16 cellular contexts compared by ENCODE assay signal in the genomic region with DNA sequence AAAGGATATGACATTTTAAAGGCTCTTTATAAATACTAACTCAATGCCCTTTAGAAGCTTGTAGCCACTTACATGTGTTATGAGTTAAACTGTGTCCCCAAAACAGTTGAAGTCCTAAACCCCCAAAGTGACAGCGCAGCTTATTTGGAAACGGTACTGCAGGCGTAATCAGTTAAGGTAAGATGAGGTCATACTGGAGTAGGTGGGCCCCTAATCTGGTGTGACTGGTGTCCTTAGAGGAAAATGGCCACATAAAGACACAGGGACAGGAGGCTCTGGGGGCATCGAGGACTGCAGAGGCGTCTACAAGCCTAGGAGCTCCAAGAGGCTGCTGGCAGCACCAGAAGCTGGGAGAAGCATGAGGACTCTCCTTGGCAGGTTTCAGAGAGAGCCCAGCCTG.
"Had no signal": no experiment of that assay in that cellular context is flagged by ENCODE, and none has a peak within 500 bp of the region (broad histone marks: within the 10 kb centered on the region; RNA-seq: fewer than 3 reads in every experiment).

No MANE protein-coding gene starts in this region.

- DNase-seq: activated CD4-positive, alpha-beta T cell treated with anti-CD3 and anti-CD28 coated beads, Interleukin-2, amount 50 U/mL, for 4 hours; activated CD4-positive, CD25-positive, alpha-beta regulatory T cell treated with anti-CD3 and anti-CD28 coated beads, Interleukin-2, amount 50 U/mL, for 72 hours; amygdala; body of pancreas; hypothalamus; islet precursor cell; left colon; lower lobe of right lung; nucleus accumbens; stimulated activated CD8-positive, alpha-beta memory T cell treated with anti-CD3 and anti-CD28 coated beads, Interleukin-4, amount 100 ng/mL, for 48 hours; stimulated activated naive CD4-positive, alpha-beta T cell; substantia nigra had no signal

- H3K9me3 ChIP-seq: body of pancreas, lower lobe of right lung, tibial nerve, vagina had no signal

- H3K27ac Mint-ChIP-seq: activated naive CD4-positive, alpha-beta T cell treated with anti-CD3 and anti-CD28 coated beads, Interleukin-2, amount 50 U/mL, for 24 hours; natural killer cell treated with Interleukin-12 subunit alpha and Interleukin-12 subunit beta and Interleukin-15 and Interleukin-18, amount 100 ng/mL, for 72 hours had no signal

- H3K9me3 Mint-ChIP-seq: activated naive CD4-positive, alpha-beta T cell treated with anti-CD3 and anti-CD28 coated beads, Interleukin-2, amount 50 U/mL, for 24 hours; natural killer cell treated with Interleukin-12 subunit alpha and Interleukin-12 subunit beta and Interleukin-15 and Interleukin-18, amount 100 ng/mL, for 72 hours had no signal

- ATAC-seq: body of pancreas; left colon; lower lobe of right lung; natural killer cell treated with Interleukin-12 subunit alpha and Interleukin-12 subunit beta and Interleukin-15 and Interleukin-18, amount 100 ng/mL, for 72 hours had no signal

- H3K27me3 Mint-ChIP-seq: activated naive CD4-positive, alpha-beta T cell treated with anti-CD3 and anti-CD28 coated beads, Interleukin-2, amount 50 U/mL, for 24 hours; natural killer cell treated with Interleukin-12 subunit alpha and Interleukin-12 subunit beta and Interleukin-15 and Interleukin-18, amount 100 ng/mL, for 72 hours had no signal

- H3K4me3 Mint-ChIP-seq: activated naive CD4-positive, alpha-beta T cell treated with anti-CD3 and anti-CD28 coated beads, Interleukin-2, amount 50 U/mL, for 24 hours; natural killer cell treated with Interleukin-12 subunit alpha and Interleukin-12 subunit beta and Interleukin-15 and Interleukin-18, amount 100 ng/mL, for 72 hours had no signal

- H3K27me3 ChIP-seq: body of pancreas, tibial nerve, vagina had no signal

- H3K27ac ChIP-seq: body of pancreas, lower lobe of right lung, tibial nerve, vagina had no signal

- H3K4me3 ChIP-seq: body of pancreas, lower lobe of right lung, tibial nerve, vagina had no signal
